ENCODE assay signal across 17 cellular contexts in genomic region chr5:9358961-9359686, GRCh38.
DNase-seq lines count a peak whose midpoint lies in the region; ATAC-seq and TF ChIP-seq lines count a peak whose summit lies in the region.
"Had no signal": no experiment of that assay in that cellular context is flagged by ENCODE, and none has a peak within 500 bp of the region (broad histone marks: within the 10 kb centered on the region; RNA-seq: fewer than 3 reads in every experiment).

No MANE protein-coding gene starts in this region.

- TF ChIP-seq CTCF in epithelial cell of proximal tubule (conservative IDR thresholded peaks at IDR 0.05; ENCODE audit: low read depth, low read length) (no peak), thyroid gland (IDR thresholded peaks at IDR 0.05) (no peak)

- H3K27me3 ChIP-seq in SJSA1 (replicated peaks): no peaks in the 10 kb centered on the region
- H3K27me3 ChIP-seq in thyroid gland: no peaks in the 10 kb centered on the region
- H3K27me3 ChIP-seq: tibial nerve had no signal

- intact Hi-C loops in thyroid gland (cut with DNase I): no loop called here

- WGBS in thyroid gland, 2 donors: 81 to 88% methylated on average over 2 of the region's 2 CpGs

- peak; percentile 82 for DNase-seq in EL
- DNase-seq in SJSA1 (ENCODE audit: low read depth in 1 of 2, low spot score in 2 of 2): peak in 1 of 2 experiments; percentile 87
- DNase-seq in epithelial cell of proximal tubule (ENCODE audit: low read depth): peak; percentile 50
- DNase-seq in non-pigmented ciliary epithelial cell (ENCODE audit: low read depth): peak; percentile 73
- DNase-seq in thyroid gland: no peak
- DNase-seq: CD4-positive, alpha-beta T cell; effector CD4-positive, alpha-beta T cell; head of caudate nucleus; left colon; naive B cell; NCI-H2081 treated with DMSO at 0.1 percent for 48 hours had no signal

- H3K4me3 ChIP-seq in SJSA1 (no peak overlapping the region), epithelial cell of proximal tubule (ENCODE audit: low read depth, low read length) (no peak overlapping the region), thyroid gland (replicated peaks in 1 of 3) (no peak overlapping the region)
- H3K4me3 ChIP-seq: HAP-1, tibial nerve had no signal

- TF ChIP-seq POLR2A in thyroid gland (IDR thresholded peaks at IDR 0.05): no peak

- H3K4me1 ChIP-seq in SJSA1 (replicated peaks): peaks cover 52% of the 10 kb centered on the region
- no peaks in the 10 kb centered on the region for H3K4me1 ChIP-seq in thyroid gland
- H3K4me1 ChIP-seq: HAP-1 had no signal

- no peaks in the 10 kb centered on the region for H3K36me3 ChIP-seq in SJSA1
- no peaks in the 10 kb centered on the region for H3K36me3 ChIP-seq in thyroid gland
- H3K36me3 ChIP-seq: HAP-1, tibial nerve had no signal

- no peaks in the 10 kb centered on the region for H3K9me3 ChIP-seq in SJSA1 (replicated peaks)
- H3K9me3 ChIP-seq in thyroid gland: no peaks in the 10 kb centered on the region
- H3K9me3 ChIP-seq: HAP-1, tibial nerve had no signal

- H3K27ac ChIP-seq in SJSA1 (peak overlapping the region; percentile 44), thyroid gland (no peak overlapping the region)
- H3K27ac ChIP-seq: HL-60 had no signal

- ATAC-seq in GM19455 (IDR thresholded peaks at IDR 0.05; ENCODE audit: unreplicated experiment): no peak
- ATAC-seq in GM21360 (IDR thresholded peaks at IDR 0.05; ENCODE audit: unreplicated experiment): no peak
- ATAC-seq in GM18520 (IDR thresholded peaks at IDR 0.05; ENCODE audit: unreplicated experiment): no peak
- ATAC-seq: left colon had no signal

Comparison
In these comparisons a context has a peak if more than half of its experiments do, and no peak if none do; other contexts are left out.
1. DNase-seq: peak in EL (single experiment), epithelial cell of proximal tubule (single experiment) and non-pigmented ciliary epithelial cell (single experiment); none in thyroid gland (0 of 2).